In the genomic region with DNA sequence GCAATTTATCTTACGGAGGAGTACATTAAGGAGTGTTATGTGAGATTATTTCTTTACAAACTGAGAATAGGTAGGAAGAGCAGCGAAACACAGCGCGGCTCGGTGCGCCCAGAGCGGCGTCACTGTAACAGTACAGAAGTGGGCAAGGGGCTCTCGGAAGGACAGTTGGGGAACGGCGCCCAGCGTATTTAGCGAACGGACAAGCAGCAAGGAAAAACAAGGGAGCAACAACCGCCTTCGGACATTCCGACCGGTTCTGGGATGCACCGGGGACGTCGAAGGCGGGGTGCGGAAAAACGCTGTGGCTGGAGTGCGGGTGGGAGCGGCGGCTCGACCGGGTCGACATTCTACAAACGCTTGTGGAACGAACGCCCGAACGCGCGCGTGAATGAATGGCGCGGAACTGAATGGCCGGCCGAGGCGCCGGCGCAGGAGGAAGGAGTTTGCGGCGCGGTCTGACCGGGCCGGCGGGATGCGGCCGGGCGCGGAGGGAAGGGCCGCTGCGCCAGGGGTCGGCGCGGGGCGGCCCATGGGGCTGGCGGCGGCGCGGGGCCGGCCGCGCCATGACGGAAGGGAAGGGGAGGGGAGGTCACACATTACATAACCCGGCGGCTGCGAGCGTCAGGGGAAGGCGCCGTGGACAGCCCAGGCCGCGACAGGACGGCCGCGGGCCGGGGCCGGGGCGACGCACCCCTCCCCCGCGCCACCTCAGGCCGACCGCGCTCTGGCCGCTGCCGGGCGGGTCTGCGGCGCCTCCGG, we compare ENCODE assay signal across 8 cellular contexts. TPM values are rescaled to one million over a fixed set of nuclear protein-coding genes. Genes with fewer than 3 reads are reported as not detected.
A peak's percentile ranks its signal among the peaks of the same experiment; 100 is the strongest.
DNase-seq lines count a peak whose midpoint lies in the region; ATAC-seq and TF ChIP-seq lines count a peak whose summit lies in the region.

No MANE protein-coding gene starts in this region.

- no peak for TF ChIP-seq POLR2A in upper lobe of left lung (IDR thresholded peaks at IDR 0.05)

- TF ChIP-seq EP300 in upper lobe of left lung (IDR thresholded peaks at IDR 0.05) = no peak

- peaks cover 14 to 44% (median 19%) of the 10 kb centered on the region in 4 donors for H3K4me1 ChIP-seq in upper lobe of left lung

- no peaks in the 10 kb centered on the region for H3K36me3 ChIP-seq in upper lobe of left lung

- H3K27me3 ChIP-seq in upper lobe of left lung = no peaks in the 10 kb centered on the region

- DNase-seq in Ammon's horn (ENCODE audit: low spot score) (peak; percentile 73), glomerular visceral epithelial cell (ENCODE audit: extremely low spot score) (peak; percentile 63), nucleus accumbens (lab: John Stamatoyannopoulos, UW) (peak in 52 of 56 donors; percentile 3 to 80 (median 56)), upper lobe of left lung (peak in 1 of 2 donors; percentile 67)
- peak; percentile 40 for DNase-seq in activated naive CD4-positive, alpha-beta T cell treated with anti-CD3 and anti-CD28 coated beads, Interleukin-2, amount 50 U/mL, for 16 hours

- H3K9me3 ChIP-seq in upper lobe of left lung = no peaks in the 10 kb centered on the region

- H3K27ac ChIP-seq in upper lobe of left lung = peak overlapping the region; percentile 91 to 100 (median 96)

- TF ChIP-seq CTCF in upper lobe of left lung (IDR thresholded peaks at IDR 0.05) = no peak

- H3K4me3 ChIP-seq in upper lobe of left lung = peak overlapping the region; percentile 84 to 99 (median 90)

- ATAC-seq in GM19035 (IDR thresholded peaks at IDR 0.05; ENCODE audit: unreplicated experiment) = peak; percentile 43
- ATAC-seq in HG03196 (IDR thresholded peaks at IDR 0.05; ENCODE audit: unreplicated experiment) = peak; percentile 36
- ATAC-seq in upper lobe of left lung (ENCODE audit: low FRiP score in 2 of 2) = peak; percentile 59 to 69

- 0% methylated on average over 21 to 50 of the region's 95 CpGs for WGBS in upper lobe of left lung, 2 donors

TF ChIP-seq in PFSK-1, 5 proteins besides CTCF, POLR2A, EP300 and RAD21:
- TF ChIP-seq SIN3A (IDR thresholded peaks at IDR 0.05; ENCODE audit: borderline replicate concordance, insufficient read depth, low read length) (0 out of 2 replicates have a peak, but pooled peaks have one; percentile 16), POLR2AphosphoS5 (IDR thresholded peaks at IDR 0.05; ENCODE audit: low read depth, low read length) (no peak)

RNA-seq across cellular contexts. Expression of a gene that starts 0.6 kb away (rescaled TPM):
- polyA plus RNA-seq in PFSK-1 (2012; ENCODE audit: insufficient read length, low read depth) = 13.9 TPM
- 100 to 1,000 TPM in 2 of 6 donors, 10 to 100 TPM in 4; 34.6 to 135 (median 61.8) TPM for total RNA-seq in upper lobe of left lung
